ENCODE assay signal across 12 cellular contexts in the genomic region with DNA sequence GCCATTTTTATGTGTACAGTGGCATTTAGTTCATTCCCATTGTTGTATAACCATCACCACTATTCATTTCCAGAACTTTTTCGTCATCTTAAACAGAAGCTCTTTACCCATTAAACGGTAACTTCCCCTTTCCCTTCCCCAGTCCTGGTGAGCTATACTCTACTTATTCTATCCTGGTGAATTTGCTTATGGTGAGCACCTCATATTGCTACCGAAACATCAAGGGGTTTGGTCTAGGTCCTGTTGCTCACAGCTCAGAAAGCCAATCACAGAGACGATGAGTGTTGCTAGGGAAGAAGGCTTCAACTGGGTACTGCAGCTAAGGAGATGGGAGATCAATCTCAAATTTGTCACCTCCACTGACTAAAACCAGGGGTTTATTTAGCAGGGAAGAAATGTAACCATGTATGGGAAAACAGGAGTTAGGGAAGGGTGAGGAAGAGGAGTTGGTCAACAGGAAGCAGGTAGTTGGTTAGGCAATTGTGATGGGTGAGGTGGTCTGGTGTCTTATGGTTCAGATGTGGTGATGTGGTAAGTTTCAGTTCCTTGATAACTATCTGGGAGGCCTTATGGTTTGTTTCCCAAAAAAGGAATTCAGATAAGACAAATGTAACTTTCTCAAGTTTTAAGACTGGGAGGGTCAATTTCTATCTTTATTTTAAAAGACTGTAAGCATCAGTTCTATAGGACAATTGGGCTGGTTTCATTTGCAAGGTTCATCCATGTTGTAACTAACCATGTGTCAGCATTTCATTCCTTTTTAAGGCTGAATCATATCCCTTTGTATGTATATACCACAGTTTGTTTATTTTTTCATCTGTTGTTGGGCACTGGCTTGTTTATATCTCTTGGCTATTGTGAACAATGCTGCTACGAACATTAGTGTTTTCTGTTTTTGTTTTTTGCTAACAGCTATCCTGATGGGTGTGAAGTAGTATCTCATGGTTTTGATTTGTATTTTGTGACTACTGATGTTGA. TPM values are rescaled to one million over a fixed set of nuclear protein-coding genes. Genes with fewer than 3 reads are reported as not detected.
DNase-seq lines count a peak whose midpoint lies in the region; ATAC-seq and TF ChIP-seq lines count a peak whose summit lies in the region.
"Had no signal": no experiment of that assay in that cellular context is flagged by ENCODE, and none has a peak within 500 bp of the region (broad histone marks: within the 10 kb centered on the region; RNA-seq: fewer than 3 reads in every experiment).

No MANE protein-coding gene starts in this region.

- POLR2A ChIA-PET in activated naive CD8-positive, alpha-beta T cell treated with anti-CD3 and anti-CD28 coated beads, Interleukin-2, amount 10 ng/mL, durations not matched to agents 7 days and 5 days (lab: Charles Lee), result no interaction called here

- H3K4me3 Mint-ChIP-seq in activated naive CD8-positive, alpha-beta T cell treated with anti-CD3 and anti-CD28 coated beads, Interleukin-2, amount 10 ng/mL, durations not matched to agents 7 days and 5 days, result peak overlapping the region; percentile 67
- no peak overlapping the region for H3K4me3 Mint-ChIP-seq in activated naive CD8-positive, alpha-beta T cell treated with anti-CD3 and anti-CD28 coated beads, Interleukin-2, amount 50 U/mL, for 24 hours
- H3K4me3 Mint-ChIP-seq in stimulated activated naive B cell treated with anti-CD40 and anti-IgM and Interleukin-4, amounts not matched to agents 10 μg/mL and 1 μg/mL and 100 μg/mL, for 72 hours, result peak overlapping the region in 1 of 2 donors; percentile 26
- H3K4me3 Mint-ChIP-seq in Calu3 (ENCODE audit: low read depth, unreplicated experiment), result no peak overlapping the region
- H3K4me3 Mint-ChIP-seq: activated naive CD4-positive, alpha-beta T cell treated with anti-CD3 and anti-CD28 coated beads, Interleukin-2, amount 50 U/mL, for 24 hours; CD8-positive, alpha-beta T cell had no signal

- no peaks in the 10 kb centered on the region for H4K20me1 ChIP-seq in OCI-LY1 (ENCODE audit: insufficient read depth, low read length)

- no peak overlapping the region; the same call in 1 of the 2 replicates for H3K4me2 ChIP-seq in OCI-LY1 (ENCODE audit: low read length)

- no peak for ATAC-seq in activated naive CD8-positive, alpha-beta T cell treated with anti-CD3 and anti-CD28 coated beads, Interleukin-2, amount 10 ng/mL, durations not matched to agents 7 days and 5 days (ENCODE audit: low read depth)
- ATAC-seq in activated naive CD8-positive, alpha-beta T cell treated with anti-CD3 and anti-CD28 coated beads, Interleukin-2, amount 50 U/mL, for 24 hours, result no peak
- ATAC-seq in HG02884 (IDR thresholded peaks at IDR 0.05; ENCODE audit: unreplicated experiment), result peak; percentile 100
- peak; percentile 64 to 88 for ATAC-seq in stimulated activated naive B cell treated with anti-CD40 and anti-IgM and Interleukin-4, amounts not matched to agents 10 μg/mL and 1 μg/mL and 100 μg/mL, for 72 hours (replicated peaks)
- ATAC-seq: CD8-positive, alpha-beta T cell had no signal

- 0 out of 2 replicates have a peak, but pooled peaks cover 3% of the 10 kb centered on the region for H3K79me2 ChIP-seq in OCI-LY1 (ENCODE audit: insufficient read depth, low read length)

- no peaks in the 10 kb centered on the region for H3F3A ChIP-seq in OCI-LY1 (ENCODE audit: insufficient read depth, low read length)

- peak overlapping the region; percentile 22 for H3K27ac Mint-ChIP-seq in activated naive CD8-positive, alpha-beta T cell treated with anti-CD3 and anti-CD28 coated beads, Interleukin-2, amount 10 ng/mL, durations not matched to agents 7 days and 5 days
- no peak overlapping the region for H3K27ac Mint-ChIP-seq in activated naive CD8-positive, alpha-beta T cell treated with anti-CD3 and anti-CD28 coated beads, Interleukin-2, amount 50 U/mL, for 24 hours
- peak overlapping the region; percentile 48 for H3K27ac Mint-ChIP-seq in stimulated activated naive B cell treated with anti-CD40 and anti-IgM and Interleukin-4, amounts not matched to agents 10 μg/mL and 1 μg/mL and 100 μg/mL, for 72 hours
- H3K27ac Mint-ChIP-seq in Calu3 (ENCODE audit: unreplicated experiment), result no peak overlapping the region
- H3K27ac Mint-ChIP-seq: activated naive CD4-positive, alpha-beta T cell treated with anti-CD3 and anti-CD28 coated beads, Interleukin-2, amount 50 U/mL, for 24 hours; CD8-positive, alpha-beta T cell had no signal

- DNase-seq in activated naive CD8-positive, alpha-beta T cell treated with anti-CD3 and anti-CD28 coated beads, Interleukin-2, amount 10 ng/mL, durations not matched to agents 7 days and 5 days, result no peak
- no peak for DNase-seq in activated naive CD8-positive, alpha-beta T cell treated with anti-CD3 and anti-CD28 coated beads, Interleukin-2, amount 50 U/mL, for 24 hours
- peak; percentile 12 for DNase-seq in stimulated activated naive B cell treated with anti-CD40 and anti-IgM and Interleukin-4, amounts not matched to agents 10 μg/mL and 1 μg/mL and 100 μg/mL, for 72 hours
- DNase-seq in DMS79 treated with DMSO at 0.1 percent for 48 hours (lab: John Stamatoyannopoulos, UW) (no peak), mesenteric fat pad (ENCODE audit: low spot score) (no peak), Calu3 (no peak)
- DNase-seq: CD8-positive, alpha-beta T cell; kidney; NCI-H2227 treated with DMSO at 0.1 percent for 48 hours had no signal

- H3K36me3 Mint-ChIP-seq in activated naive CD8-positive, alpha-beta T cell treated with anti-CD3 and anti-CD28 coated beads, Interleukin-2, amount 10 ng/mL, durations not matched to agents 7 days and 5 days, result peaks cover 53% of the 10 kb centered on the region
- H3K36me3 Mint-ChIP-seq in activated naive CD8-positive, alpha-beta T cell treated with anti-CD3 and anti-CD28 coated beads, Interleukin-2, amount 50 U/mL, for 24 hours (ENCODE audit: low read depth), result peaks cover 43% of the 10 kb centered on the region
- peaks cover 11 to 24% of the 10 kb centered on the region in 2 donors for H3K36me3 Mint-ChIP-seq in stimulated activated naive B cell treated with anti-CD40 and anti-IgM and Interleukin-4, amounts not matched to agents 10 μg/mL and 1 μg/mL and 100 μg/mL, for 72 hours
- H3K36me3 Mint-ChIP-seq in Calu3 (ENCODE audit: insufficient read depth, unreplicated experiment), result no peaks in the 10 kb centered on the region

- no peaks in the 10 kb centered on the region for H3K9me3 Mint-ChIP-seq in activated naive CD8-positive, alpha-beta T cell treated with anti-CD3 and anti-CD28 coated beads, Interleukin-2, amount 10 ng/mL, durations not matched to agents 7 days and 5 days
- no peaks in the 10 kb centered on the region for H3K9me3 Mint-ChIP-seq in activated naive CD8-positive, alpha-beta T cell treated with anti-CD3 and anti-CD28 coated beads, Interleukin-2, amount 50 U/mL, for 24 hours
- peaks cover 4% of the 10 kb centered on the region in 2 donors for H3K9me3 Mint-ChIP-seq in stimulated activated naive B cell treated with anti-CD40 and anti-IgM and Interleukin-4, amounts not matched to agents 10 μg/mL and 1 μg/mL and 100 μg/mL, for 72 hours
- no peaks in the 10 kb centered on the region for H3K9me3 Mint-ChIP-seq in Calu3 (ENCODE audit: low read depth, unreplicated experiment)
- H3K9me3 Mint-ChIP-seq: activated naive CD4-positive, alpha-beta T cell treated with anti-CD3 and anti-CD28 coated beads, Interleukin-2, amount 50 U/mL, for 24 hours; CD8-positive, alpha-beta T cell had no signal

- no TSS peak for BruUV-seq in Calu3 (replicated peaks; lab: Mats Ljungman, UMichigan)

- no peaks in the 10 kb centered on the region for H3K9me3 ChIP-seq in OCI-LY1 (ENCODE audit: low read length)

- H3K4me1 ChIP-seq in OCI-LY1 (ENCODE audit: insufficient read depth, low read length, severe bottlenecking), result no peaks in the 10 kb centered on the region

- TF ChIP-seq CTCF in OCI-LY1 (IDR thresholded peaks at IDR 0.05; ENCODE audit: low read length), result no peak
- TF ChIP-seq CTCF in Calu3 (IDR thresholded peaks at IDR 0.05; ENCODE audit: unreplicated experiment), result no peak

- H3K27me3 ChIP-seq in OCI-LY1 (ENCODE audit: insufficient read depth, low read length), result no peaks in the 10 kb centered on the region

- intact Hi-C loops in Calu3 (cut with micrococcal nuclease; ENCODE audit: unreplicated experiment), result no loop called here

- H3K9me2 ChIP-seq in OCI-LY1 (ENCODE audit: low read depth, low read length), result no peaks in the 10 kb centered on the region

- no peaks in the 10 kb centered on the region for H3K27me3 Mint-ChIP-seq in activated naive CD8-positive, alpha-beta T cell treated with anti-CD3 and anti-CD28 coated beads, Interleukin-2, amount 10 ng/mL, durations not matched to agents 7 days and 5 days
- no peaks in the 10 kb centered on the region for H3K27me3 Mint-ChIP-seq in activated naive CD8-positive, alpha-beta T cell treated with anti-CD3 and anti-CD28 coated beads, Interleukin-2, amount 50 U/mL, for 24 hours
- no peaks in the 10 kb centered on the region for H3K27me3 Mint-ChIP-seq in stimulated activated naive B cell treated with anti-CD40 and anti-IgM and Interleukin-4, amounts not matched to agents 10 μg/mL and 1 μg/mL and 100 μg/mL, for 72 hours
- H3K27me3 Mint-ChIP-seq in Calu3 (ENCODE audit: unreplicated experiment), result no peaks in the 10 kb centered on the region
- H3K27me3 Mint-ChIP-seq: activated naive CD4-positive, alpha-beta T cell treated with anti-CD3 and anti-CD28 coated beads, Interleukin-2, amount 50 U/mL, for 24 hours had no signal

- no peak overlapping the region for H3K9ac ChIP-seq in OCI-LY1 (ENCODE audit: low read length)

- no peak overlapping the region for H2AFZ ChIP-seq in OCI-LY1 (ENCODE audit: low read length)

- peak overlapping the region; percentile 32 for H3K27ac ChIP-seq in OCI-LY1 (ENCODE audit: low read depth, low read length, poor library complexity, severe bottlenecking)

- H3K4me3 ChIP-seq in OCI-LY1 (ENCODE audit: low read depth, low read length, poor library complexity, severe bottlenecking), result no peak overlapping the region

- H3K4me1 Mint-ChIP-seq in activated naive CD8-positive, alpha-beta T cell treated with anti-CD3 and anti-CD28 coated beads, Interleukin-2, amount 10 ng/mL, durations not matched to agents 7 days and 5 days, result peaks cover 29% of the 10 kb centered on the region
- H3K4me1 Mint-ChIP-seq in activated naive CD8-positive, alpha-beta T cell treated with anti-CD3 and anti-CD28 coated beads, Interleukin-2, amount 50 U/mL, for 24 hours, result peaks cover 14% of the 10 kb centered on the region
- H3K4me1 Mint-ChIP-seq in stimulated activated naive B cell treated with anti-CD40 and anti-IgM and Interleukin-4, amounts not matched to agents 10 μg/mL and 1 μg/mL and 100 μg/mL, for 72 hours, result peaks cover 15 to 20% of the 10 kb centered on the region in 2 donors
- H3K4me1 Mint-ChIP-seq in Calu3 (ENCODE audit: low read depth, unreplicated experiment), result no peaks in the 10 kb centered on the region

- peaks cover 63% of the 10 kb centered on the region for H3K36me3 ChIP-seq in OCI-LY1 (ENCODE audit: insufficient read depth, low read length)

- CTCF ChIA-PET in Calu3 (lab: Charles Lee), result no interaction called here

RNA-seq across cellular contexts. Expression of a gene that starts 46.4 kb away (rescaled TPM):
- under 1 TPM; 0.54 to 0.64 TPM for total RNA-seq in activated naive CD8-positive, alpha-beta T cell treated with anti-CD3 and anti-CD28 coated beads, Interleukin-2, amount 10 ng/mL, durations not matched to agents 7 days and 5 days
- total RNA-seq in mesenteric fat pad (0.45 TPM), Calu3 (2022) (0.27 TPM in 1 of 2 replicates, not detected in the other)
- total RNA-seq: CD8-positive, alpha-beta T cell had no signal

Comparison
In these comparisons a context has a peak if more than half of its experiments do, and no peak if none do; other contexts are left out.
1. H3K27ac Mint-ChIP-seq: peak in activated naive CD8-positive, alpha-beta T cell treated with anti-CD3 and anti-CD28 coated beads, Interleukin-2, amount 10 ng/mL, durations not matched to agents 7 days and 5 days (single experiment) and stimulated activated naive B cell treated with anti-CD40 and anti-IgM and Interleukin-4, amounts not matched to agents 10 μg/mL and 1 μg/mL and 100 μg/mL, for 72 hours (single experiment); none in activated naive CD8-positive, alpha-beta T cell treated with anti-CD3 and anti-CD28 coated beads, Interleukin-2, amount 50 U/mL, for 24 hours (single experiment) and Calu3 (single experiment).
2. ATAC-seq: peak in HG02884 (single experiment) and stimulated activated naive B cell treated with anti-CD40 and anti-IgM and Interleukin-4, amounts not matched to agents 10 μg/mL and 1 μg/mL and 100 μg/mL, for 72 hours (2 of 2); none in activated naive CD8-positive, alpha-beta T cell treated with anti-CD3 and anti-CD28 coated beads, Interleukin-2, amount 10 ng/mL, durations not matched to agents 7 days and 5 days (single experiment) and activated naive CD8-positive, alpha-beta T cell treated with anti-CD3 and anti-CD28 coated beads, Interleukin-2, amount 50 U/mL, for 24 hours (single experiment).